In genomic region chr6:109874621-109875020, GRCh38 we compare ENCODE assay signal across 9 cellular contexts.
"Had no signal": no experiment of that assay in that cellular context is flagged by ENCODE, and none has a peak within 500 bp of the region (broad histone marks: within the 10 kb centered on the region; RNA-seq: fewer than 3 reads in every experiment).

No MANE protein-coding gene starts in this region.

- H3K9me3 Mint-ChIP-seq: HFFc6 had no signal

- H3K9ac ChIP-seq: GM23248 had no signal

- H3K36me3 ChIP-seq: HAP-1 had no signal

- H3K4me3 ChIP-seq: GM23248, HAP-1, K562 had no signal

- FAIRE-seq: HTR-8/SVneo, K562 had no signal

- H2AFZ ChIP-seq: GM23248 had no signal

- ATAC-seq: HCT116, K562 had no signal

- H3K4me1 ChIP-seq: HAP-1 had no signal

- H3K4me3 Mint-ChIP-seq: HFFc6 had no signal

- H3K9me3 ChIP-seq: HAP-1 had no signal

- H3K27ac Mint-ChIP-seq: HFFc6 had no signal

- DNase-seq: GM23248, H7, HFFc6, IMR-90, KG1 had no signal

- H3K27ac ChIP-seq: GM23248 had no signal
